8 cellular contexts compared by ENCODE assay signal in genomic region chr4:1682860-1683259, GRCh38. TPM values are rescaled to one million over a fixed set of nuclear protein-coding genes. Genes with fewer than 3 reads are reported as not detected.
DNase-seq lines count a peak whose midpoint lies in the region; ATAC-seq lines count a peak whose summit lies in the region.

No MANE protein-coding gene starts in this region.

- intact Hi-C loops in naive thymus-derived CD4-positive, alpha-beta T cell (cut with micrococcal nuclease): loop anchor here in 1 of 2 donors (2.0 kb wide), 1 partner anchor 174 kb away; the partner anchor contains the start of gene LETM1

- no peak for DNase-seq in stimulated activated naive CD8-positive, alpha-beta T cell treated with anti-CD3 and anti-CD28 coated beads, Interleukin-15, Interleukin-2, amounts not matched to agents 100 U/mL and 50 U/mL, for 24 hours
- no peak for DNase-seq in central memory CD8-positive, alpha-beta T cell (ENCODE audit: low spot score in 2 of 2)
- DNase-seq in naive thymus-derived CD4-positive, alpha-beta T cell: peak in 1 of 9 donors; percentile 3
- no peak for DNase-seq in NCI-H1105 (lab: John Stamatoyannopoulos, UW)
- DNase-seq in NCI-H2227 treated with DMSO at 0.1 percent for 48 hours (lab: John Stamatoyannopoulos, UW): no peak
- no peak for DNase-seq in stimulated activated CD4-positive, alpha-beta T cell treated with anti-CD3 and anti-CD28 coated beads, Interleukin-2, amount 100 ng/mL, for 48 hours
- DNase-seq in COLO829 (ENCODE audit: low spot score): no peak

- peak overlapping the region; percentile 62 for H3K27ac ChIP-seq in naive thymus-derived CD4-positive, alpha-beta T cell (ENCODE audit: low read depth, low read length)

- H3K27ac Mint-ChIP-seq in stimulated activated naive CD8-positive, alpha-beta T cell treated with anti-CD3 and anti-CD28 coated beads, Interleukin-15, Interleukin-2, amounts not matched to agents 100 ng/mL and 50 ng/mL, for 24 hours: peak overlapping the region; percentile 79
- peak overlapping the region; percentile 77 for H3K27ac Mint-ChIP-seq in central memory CD8-positive, alpha-beta T cell (ENCODE audit: low read depth)
- peak overlapping the region; percentile 86 to 98 (median 91) for H3K27ac Mint-ChIP-seq in naive thymus-derived CD4-positive, alpha-beta T cell

- H3K9me3 ChIP-seq in naive thymus-derived CD4-positive, alpha-beta T cell (ENCODE audit: control insufficient read depth in 2 of 3, low read length in 3 of 3): no peaks in the 10 kb centered on the region

- H3K4me1 ChIP-seq in naive thymus-derived CD4-positive, alpha-beta T cell (ENCODE audit: control insufficient read depth in 2 of 2, insufficient read depth in 2 of 2, low read length in 2 of 2): peaks cover 0 to 4% of the 10 kb centered on the region in 2 donors

- no peak for ATAC-seq in stimulated activated naive CD8-positive, alpha-beta T cell treated with anti-CD3 and anti-CD28 coated beads, Interleukin-15, Interleukin-2, amounts not matched to agents 100 U/mL and 50 U/mL, for 24 hours
- ATAC-seq in central memory CD8-positive, alpha-beta T cell (replicated peaks; ENCODE audit: extremely low read depth, poor library complexity, severe bottlenecking): no peak
- ATAC-seq in naive thymus-derived CD4-positive, alpha-beta T cell: no peak

- H3K36me3 ChIP-seq in naive thymus-derived CD4-positive, alpha-beta T cell (ENCODE audit: control insufficient read depth in 2 of 3, insufficient read depth in 3 of 3, low read length in 3 of 3): no peaks in the 10 kb centered on the region

- CTCF ChIA-PET in naive thymus-derived CD4-positive, alpha-beta T cell (lab: Charles Lee): interaction anchor here (1.2 to 1.7 kb wide), 2 partner anchors 11 to 42 kb away, joined by 4 to 5 read pairs; no protein-coding TSS in a partner anchor

- H3K9me3 Mint-ChIP-seq in stimulated activated naive CD8-positive, alpha-beta T cell treated with anti-CD3 and anti-CD28 coated beads, Interleukin-15, Interleukin-2, amounts not matched to agents 100 ng/mL and 50 ng/mL, for 24 hours: no peaks in the 10 kb centered on the region
- H3K9me3 Mint-ChIP-seq in central memory CD8-positive, alpha-beta T cell: no peaks in the 10 kb centered on the region
- H3K9me3 Mint-ChIP-seq in naive thymus-derived CD4-positive, alpha-beta T cell: no peaks in the 10 kb centered on the region

- peak overlapping the region; percentile 82 for H3K4me3 Mint-ChIP-seq in stimulated activated naive CD8-positive, alpha-beta T cell treated with anti-CD3 and anti-CD28 coated beads, Interleukin-15, Interleukin-2, amounts not matched to agents 100 ng/mL and 50 ng/mL, for 24 hours
- peak overlapping the region; percentile 85 for H3K4me3 Mint-ChIP-seq in central memory CD8-positive, alpha-beta T cell
- peak overlapping the region; percentile 86 to 97 (median 93) for H3K4me3 Mint-ChIP-seq in naive thymus-derived CD4-positive, alpha-beta T cell

- peaks cover 3% of the 10 kb centered on the region for H3K27me3 Mint-ChIP-seq in stimulated activated naive CD8-positive, alpha-beta T cell treated with anti-CD3 and anti-CD28 coated beads, Interleukin-15, Interleukin-2, amounts not matched to agents 100 ng/mL and 50 ng/mL, for 24 hours
- no peaks in the 10 kb centered on the region for H3K27me3 Mint-ChIP-seq in central memory CD8-positive, alpha-beta T cell
- H3K27me3 Mint-ChIP-seq in naive thymus-derived CD4-positive, alpha-beta T cell: peaks cover 0 to 9% (median 0%) of the 10 kb centered on the region in 5 donors

- peaks cover 13% of the 10 kb centered on the region for H3K4me1 Mint-ChIP-seq in stimulated activated naive CD8-positive, alpha-beta T cell treated with anti-CD3 and anti-CD28 coated beads, Interleukin-15, Interleukin-2, amounts not matched to agents 100 ng/mL and 50 ng/mL, for 24 hours (ENCODE audit: low read depth)
- H3K4me1 Mint-ChIP-seq in central memory CD8-positive, alpha-beta T cell: peaks cover 10% of the 10 kb centered on the region
- peaks cover 9 to 15% (median 12%) of the 10 kb centered on the region in 7 donors for H3K4me1 Mint-ChIP-seq in naive thymus-derived CD4-positive, alpha-beta T cell

- H3K27me3 ChIP-seq in naive thymus-derived CD4-positive, alpha-beta T cell (ENCODE audit: control insufficient read depth in 2 of 2, insufficient read depth in 2 of 2, low read length in 2 of 2): no peaks in the 10 kb centered on the region

- H3K4me3 ChIP-seq in naive thymus-derived CD4-positive, alpha-beta T cell (ENCODE audit: low read length): peak overlapping the region; percentile 51

- no peaks in the 10 kb centered on the region for H3K36me3 Mint-ChIP-seq in stimulated activated naive CD8-positive, alpha-beta T cell treated with anti-CD3 and anti-CD28 coated beads, Interleukin-15, Interleukin-2, amounts not matched to agents 100 ng/mL and 50 ng/mL, for 24 hours (ENCODE audit: low read depth)
- peaks cover 4% of the 10 kb centered on the region for H3K36me3 Mint-ChIP-seq in central memory CD8-positive, alpha-beta T cell (ENCODE audit: insufficient read depth)
- H3K36me3 Mint-ChIP-seq in naive thymus-derived CD4-positive, alpha-beta T cell: peaks cover 0 to 2% (median 0%) of the 10 kb centered on the region in 5 donors

- POLR2A ChIA-PET in naive thymus-derived CD4-positive, alpha-beta T cell (lab: Charles Lee): interaction anchor here (0.7 to 1.4 kb wide), 4 partner anchors 10 to 219 kb away, joined by 3 read pairs; partner anchors contain the start of gene NSD2

RNA-seq across cellular contexts. Expression of gene FAM53A, which starts 1.3 kb away (rescaled TPM):
- total RNA-seq in naive thymus-derived CD4-positive, alpha-beta T cell: 1 to 10 TPM; 1.2 to 3.6 (median 1.4) TPM
- 1 to 10 TPM; 2.1 to 2.5 TPM for polyA plus RNA-seq in naive thymus-derived CD4-positive, alpha-beta T cell

RNA-seq across cellular contexts. Expression of gene SLBP, which starts 29.3 kb away (rescaled TPM):
- total RNA-seq in naive thymus-derived CD4-positive, alpha-beta T cell: 100 to 1,000 TPM in 1 of 5 experiments, 10 to 100 TPM in 4; 29.5 to 103 (median 30.3) TPM
- 10 to 100 TPM; 51.1 to 62.1 TPM for polyA plus RNA-seq in naive thymus-derived CD4-positive, alpha-beta T cell

RNA-seq across cellular contexts. Expression of gene TMEM129, which starts 38.3 kb away (rescaled TPM):
- 10 to 100 TPM; 20.0 to 41.1 (median 26.7) TPM for total RNA-seq in naive thymus-derived CD4-positive, alpha-beta T cell
- 10 to 100 TPM; 34.9 to 44.7 TPM for polyA plus RNA-seq in naive thymus-derived CD4-positive, alpha-beta T cell

RNA-seq across cellular contexts. Expression of gene TACC3, which starts 38.5 kb away (rescaled TPM):
- 100 to 1,000 TPM; 100 to 165 (median 162) TPM for total RNA-seq in naive thymus-derived CD4-positive, alpha-beta T cell
- 100 to 1,000 TPM in 1 of 2 donors, 10 to 100 TPM in 1; 70.5 to 100 TPM for polyA plus RNA-seq in naive thymus-derived CD4-positive, alpha-beta T cell
